ENCODE assay signal across 8 cellular contexts in genomic region chr4:36285784-36286480, GRCh38. TPM values are rescaled to one million over a fixed set of nuclear protein-coding genes. Genes with fewer than 3 reads are reported as not detected.
A peak's percentile ranks its signal among the peaks of the same experiment; 100 is the strongest.
DNase-seq lines count a peak whose midpoint lies in the region; ATAC-seq lines count a peak whose summit lies in the region.

No MANE protein-coding gene starts in this region.

- peaks cover 10% of the 10 kb centered on the region for H3K36me3 Mint-ChIP-seq in activated CD4-positive, alpha-beta T cell treated with anti-CD3 and anti-CD28 coated beads, Interleukin-2, amount 10 ng/mL, durations not matched to agents 24 days and 14 days (ENCODE audit: low read depth)

- peak; percentile 92 for DNase-seq in activated CD4-positive, alpha-beta T cell treated with anti-CD3 and anti-CD28 coated beads, Interleukin-2, amount 10 ng/mL, durations not matched to agents 24 days and 14 days
- no peak for DNase-seq in H7
- no peak for DNase-seq in hypothalamus (lab: John Stamatoyannopoulos, UW)
- DNase-seq in iPS-NIHi11 (ENCODE audit: low spot score): no peak

- peaks cover 65% of the 10 kb centered on the region for H3K4me1 Mint-ChIP-seq in activated CD4-positive, alpha-beta T cell treated with anti-CD3 and anti-CD28 coated beads, Interleukin-2, amount 10 ng/mL, durations not matched to agents 24 days and 14 days

- peaks cover 9 to 66% (median 30%) of the 10 kb centered on the region in 10 experiments for H3K4me1 ChIP-seq in BLaER1 treated with 17β-estradiol and CSF1 and Interleukin-3, amounts not matched to agents 10 nM and 100 nM

- peak; percentile 98 for ATAC-seq in GM19455 (IDR thresholded peaks at IDR 0.05; ENCODE audit: unreplicated experiment)
- ATAC-seq in HG03460 (IDR thresholded peaks at IDR 0.05; ENCODE audit: unreplicated experiment): peak; percentile 99

- H3K4me3 Mint-ChIP-seq in activated CD4-positive, alpha-beta T cell treated with anti-CD3 and anti-CD28 coated beads, Interleukin-2, amount 10 ng/mL, durations not matched to agents 24 days and 14 days: peak overlapping the region; percentile 75

- H3K27me3 Mint-ChIP-seq in activated CD4-positive, alpha-beta T cell treated with anti-CD3 and anti-CD28 coated beads, Interleukin-2, amount 10 ng/mL, durations not matched to agents 24 days and 14 days: peaks cover 3% of the 10 kb centered on the region

- peak overlapping the region in 9 of 11 experiments; percentile 1 to 60 (median 40); a peak in 14 of 22 replicates for H3K4me2 ChIP-seq in BLaER1 treated with 17β-estradiol and CSF1 and Interleukin-3, amounts not matched to agents 10 nM and 100 nM

- no peaks in the 10 kb centered on the region for H4K20me1 ChIP-seq in BLaER1 treated with 17β-estradiol and CSF1 and Interleukin-3, amounts not matched to agents 10 nM and 100 nM

- no peak overlapping the region for H3K9ac ChIP-seq in BLaER1 treated with 17β-estradiol and CSF1 and Interleukin-3, amounts not matched to agents 10 nM and 100 nM

- H3K4me3 ChIP-seq in BLaER1 treated with 17β-estradiol and CSF1 and Interleukin-3, amounts not matched to agents 10 nM and 100 nM: no peak overlapping the region
- no peak overlapping the region for H3K4me3 ChIP-seq in H7 (ENCODE audit: insufficient read depth, low read depth, low read length)

- peak overlapping the region in 4 of 11 experiments; percentile 6 to 46 (median 17); a peak in 6 of 22 replicates for H3K27ac ChIP-seq in BLaER1 treated with 17β-estradiol and CSF1 and Interleukin-3, amounts not matched to agents 10 nM and 100 nM
- peak overlapping the region; percentile 16 for H3K27ac ChIP-seq in layer of hippocampus (ENCODE audit: low read depth, low read length)

- no peaks in the 10 kb centered on the region for H3K9me3 ChIP-seq in BLaER1 treated with 17β-estradiol and CSF1 and Interleukin-3, amounts not matched to agents 10 nM and 100 nM (replicated peaks in 1 of 11)

- H3K9me3 Mint-ChIP-seq in activated CD4-positive, alpha-beta T cell treated with anti-CD3 and anti-CD28 coated beads, Interleukin-2, amount 10 ng/mL, durations not matched to agents 24 days and 14 days: peaks cover 16% of the 10 kb centered on the region

- H3K36me3 ChIP-seq in BLaER1 treated with 17β-estradiol and CSF1 and Interleukin-3, amounts not matched to agents 10 nM and 100 nM: no peaks in the 10 kb centered on the region
- no peaks in the 10 kb centered on the region for H3K36me3 ChIP-seq in H7 (replicated peaks; ENCODE audit: control insufficient read depth, insufficient read depth, low read length)

- H3K27me3 ChIP-seq in BLaER1 treated with 17β-estradiol and CSF1 and Interleukin-3, amounts not matched to agents 10 nM and 100 nM: no peaks in the 10 kb centered on the region
- H3K27me3 ChIP-seq in layer of hippocampus (ENCODE audit: control insufficient read depth, insufficient read depth, low read length) (no peaks in the 10 kb centered on the region), H7 (ENCODE audit: control insufficient read depth, insufficient read depth, low read length) (no peaks in the 10 kb centered on the region)

- intact Hi-C loops in activated CD4-positive, alpha-beta T cell treated with anti-CD3 and anti-CD28 coated beads, Interleukin-2, amount 10 ng/mL, durations not matched to agents 24 days and 14 days (cut with micrococcal nuclease): loop anchor here (1.0 to 10.0 kb wide), 12 partner anchors 8 to 311 kb away; partner anchors contain the start of gene ARAP2

- H3K27ac Mint-ChIP-seq in activated CD4-positive, alpha-beta T cell treated with anti-CD3 and anti-CD28 coated beads, Interleukin-2, amount 10 ng/mL, durations not matched to agents 24 days and 14 days: peak overlapping the region; percentile 96

RNA-seq across cellular contexts. Expression of gene DTHD1, which starts 4.5 kb away (rescaled TPM):
- 0.49 and 0.95 TPM in 2 replicates for total RNA-seq in activated CD4-positive, alpha-beta T cell treated with anti-CD3 and anti-CD28 coated beads, Interleukin-2, amount 10 ng/mL, durations not matched to agents 24 days and 14 days
- not detected in 2 replicates for total RNA-seq in H7 (2014; rRNA removed; shearing (Covaris generic))

RNA-seq across cellular contexts. Expression of gene ARAP2, which starts 41.6 kb away (rescaled TPM):
- 45.3 and 45.4 TPM in 2 replicates for total RNA-seq in activated CD4-positive, alpha-beta T cell treated with anti-CD3 and anti-CD28 coated beads, Interleukin-2, amount 10 ng/mL, durations not matched to agents 24 days and 14 days
- total RNA-seq in H7 (2014; rRNA removed; shearing (Covaris generic)): 0.41 and 1.7 TPM in 2 replicates

Comparison
In these comparisons a context has a peak if more than half of its experiments do, and no peak if none do; other contexts are left out.
1. RNA of gene ARAP2, which starts 41.6 kb away (total RNA-seq): 45.3 to 45.4 TPM in activated CD4-positive, alpha-beta T cell treated with anti-CD3 and anti-CD28 coated beads, Interleukin-2, amount 10 ng/mL, durations not matched to agents 24 days and 14 days; 0.41 to 1.7 TPM in H7; every median in the first group is over 10 times any median in the second.